ENCODE assay signal across 8 cellular contexts in genomic region chr17:73091770-73092517, GRCh38. TPM values are rescaled to one million over a fixed set of nuclear protein-coding genes. Genes with fewer than 3 reads are reported as not detected.
DNase-seq lines count a peak whose midpoint lies in the region; ATAC-seq and TF ChIP-seq lines count a peak whose summit lies in the region.

No MANE protein-coding gene starts in this region.

- H3K27ac Mint-ChIP-seq in activated CD4-positive, alpha-beta T cell treated with anti-CD3 and anti-CD28 coated beads, Interleukin-2, amount 10 ng/mL, durations not matched to agents 7 days and 5 days: peak overlapping the region; percentile 93

- H3K4me2 ChIP-seq in OCI-LY7 (ENCODE audit: low read length): peak overlapping the region; percentile 95

- peak overlapping the region; percentile 85; the same call in 1 of the 2 replicates for H2AFZ ChIP-seq in OCI-LY7 (ENCODE audit: low read length)

- H3K9me3 Mint-ChIP-seq in activated CD4-positive, alpha-beta T cell treated with anti-CD3 and anti-CD28 coated beads, Interleukin-2, amount 10 ng/mL, durations not matched to agents 7 days and 5 days: no peaks in the 10 kb centered on the region

- WGBS in stomach, 5 donors: 3 to 7% (median 5%) methylated on average over 15 to 20 of the region's 20 CpGs

- no peak for TF ChIP-seq CTCF in OCI-LY7 (conservative IDR thresholded peaks at IDR 0.05; ENCODE audit: low read length)
- no peak for TF ChIP-seq CTCF in stomach (IDR thresholded peaks at IDR 0.05)

- no peaks in the 10 kb centered on the region for H4K20me1 ChIP-seq in OCI-LY7 (ENCODE audit: insufficient read depth, low read length)

- no peak for TF ChIP-seq POLR2A in stomach (IDR thresholded peaks at IDR 0.05)

- H3K36me3 Mint-ChIP-seq in activated CD4-positive, alpha-beta T cell treated with anti-CD3 and anti-CD28 coated beads, Interleukin-2, amount 10 ng/mL, durations not matched to agents 7 days and 5 days (ENCODE audit: low read depth): peaks cover 10% of the 10 kb centered on the region

- H3K4me3 Mint-ChIP-seq in activated CD4-positive, alpha-beta T cell treated with anti-CD3 and anti-CD28 coated beads, Interleukin-2, amount 10 ng/mL, durations not matched to agents 7 days and 5 days: peak overlapping the region; percentile 97

- H3K9me2 ChIP-seq in OCI-LY7 (ENCODE audit: insufficient read depth, low read length): no peaks in the 10 kb centered on the region

- ATAC-seq in HG02852 (IDR thresholded peaks at IDR 0.05; ENCODE audit: unreplicated experiment) (peak; percentile 26), HG02642 (IDR thresholded peaks at IDR 0.05; ENCODE audit: poor library complexity, unreplicated experiment) (no peak)

- H3K9me3 ChIP-seq in OCI-LY7 (ENCODE audit: low read length) (no peaks in the 10 kb centered on the region), stomach (no peaks in the 10 kb centered on the region)

- H3K27me3 Mint-ChIP-seq in activated CD4-positive, alpha-beta T cell treated with anti-CD3 and anti-CD28 coated beads, Interleukin-2, amount 10 ng/mL, durations not matched to agents 7 days and 5 days: peaks cover 6% of the 10 kb centered on the region

- POLR2A ChIA-PET in activated CD4-positive, alpha-beta T cell treated with anti-CD3 and anti-CD28 coated beads, Interleukin-2, amount 10 ng/mL, durations not matched to agents 7 days and 5 days (lab: Charles Lee): no interaction called here
- POLR2A ChIA-PET in OCI-LY7 (lab: Charles Lee): interaction anchor here (0.5 to 1.3 kb wide), 3 partner anchors 42 to 1667 kb away, joined by 3 to 4 read pairs (median 4); no protein-coding TSS in a partner anchor

- peaks cover 24% of the 10 kb centered on the region for H3K4me1 ChIP-seq in OCI-LY7 (ENCODE audit: insufficient read depth, low read length, poor library complexity, severe bottlenecking)
- H3K4me1 ChIP-seq in stomach: peaks cover 23 to 41% (median 34%) of the 10 kb centered on the region in 4 donors

- peak overlapping the region; percentile 83 for H3K4me3 ChIP-seq in OCI-LY7 (ENCODE audit: low read depth, low read length, poor library complexity, severe bottlenecking)
- peak overlapping the region; percentile 68 to 90 (median 76) for H3K4me3 ChIP-seq in stomach

- DNase-seq in activated CD4-positive, alpha-beta T cell treated with anti-CD3 and anti-CD28 coated beads, Interleukin-2, amount 10 ng/mL, durations not matched to agents 7 days and 5 days: no peak
- DNase-seq in activated CD4-positive, alpha-beta T cell treated with anti-CD3 and anti-CD28 coated beads for 48 hours: no peak
- peak; percentile 19 for DNase-seq in OCI-LY7 (ENCODE audit: low spot score)
- peak; percentile 19 for DNase-seq in cerebellar cortex (ENCODE audit: low spot score)
- peak; percentile 67 for DNase-seq in left kidney (ENCODE audit: low read depth, low spot score)
- peak; percentile 33 for DNase-seq in stomach

- H3K79me2 ChIP-seq in OCI-LY7 (ENCODE audit: insufficient read depth, low read depth, low read length): peaks cover 9% of the 10 kb centered on the region; the same call in 1 of the 2 replicates

- no peak for TF ChIP-seq EP300 in stomach (IDR thresholded peaks at IDR 0.05)

- CTCF ChIA-PET in activated CD4-positive, alpha-beta T cell treated with anti-CD3 and anti-CD28 coated beads, Interleukin-2, amount 10 ng/mL, durations not matched to agents 7 days and 5 days (lab: Charles Lee): no interaction called here
- CTCF ChIA-PET in OCI-LY7 (lab: Charles Lee; ENCODE audit: unreplicated experiment): interaction anchor here (0.6 kb wide), 1 partner anchor 147 kb away, joined by 3 read pairs; no protein-coding TSS in a partner anchor

- intact Hi-C loops in OCI-LY7 (cut with micrococcal nuclease; ENCODE audit: unreplicated experiment) (loop anchor here (1.0 to 2.0 kb wide), 3 partner anchors 40 to 365 kb away; partner anchors contain the start of gene COG1), stomach (cut with DNase I; ENCODE audit: low total_unique reads) (no loop called here)

- no peaks in the 10 kb centered on the region for H3K27me3 ChIP-seq in stomach

- H3K36me3 ChIP-seq in OCI-LY7 (ENCODE audit: insufficient read depth, low read length): peaks cover 9% of the 10 kb centered on the region
- peaks cover 0 to 18% (median 16%) of the 10 kb centered on the region in 4 donors for H3K36me3 ChIP-seq in stomach

- H3K27ac ChIP-seq in OCI-LY7 (ENCODE audit: low read depth, low read length, poor library complexity, severe bottlenecking): no peak overlapping the region
- H3K27ac ChIP-seq in stomach: peak overlapping the region; percentile 72 to 89 (median 81)

- peaks cover 23% of the 10 kb centered on the region for H3K4me1 Mint-ChIP-seq in activated CD4-positive, alpha-beta T cell treated with anti-CD3 and anti-CD28 coated beads, Interleukin-2, amount 10 ng/mL, durations not matched to agents 7 days and 5 days

- no TSS peak for BruUV-seq in OCI-LY7 (replicated peaks; lab: Mats Ljungman, UMichigan)

RNA-seq across cellular contexts. Expression of gene SLC39A11, which starts 0.5 kb away (rescaled TPM):
- 10 to 100 TPM; 19.5 to 23.4 TPM for total RNA-seq in activated CD4-positive, alpha-beta T cell treated with anti-CD3 and anti-CD28 coated beads, Interleukin-2, amount 10 ng/mL, durations not matched to agents 7 days and 5 days
- total RNA-seq in OCI-LY7 (2014; rRNA removed; shearing (Covaris generic)): 22.7 and 25.6 TPM in 2 replicates
- total RNA-seq in OCI-LY7 (2022) (40.0 and 51.5 TPM in 2 replicates), stomach (10 to 100 TPM in 4 of 5 donors, 1 to 10 TPM in 1; 7.0 to 62.0 (median 30.6) TPM)
- 1 to 10 TPM; 5.2 to 8.4 (median 8.0) TPM for polyA plus RNA-seq in stomach

Comparison
In these comparisons a context has a peak if more than half of its experiments do, and no peak if none do; other contexts are left out.
1. DNase-seq: peak in OCI-LY7 (single experiment), cerebellar cortex (single experiment), left kidney (single experiment) and stomach (single experiment); none in activated CD4-positive, alpha-beta T cell treated with anti-CD3 and anti-CD28 coated beads, Interleukin-2, amount 10 ng/mL, durations not matched to agents 7 days and 5 days (single experiment) and activated CD4-positive, alpha-beta T cell treated with anti-CD3 and anti-CD28 coated beads for 48 hours (single experiment).